10 cellular contexts compared by ENCODE assay signal in the genomic region with DNA sequence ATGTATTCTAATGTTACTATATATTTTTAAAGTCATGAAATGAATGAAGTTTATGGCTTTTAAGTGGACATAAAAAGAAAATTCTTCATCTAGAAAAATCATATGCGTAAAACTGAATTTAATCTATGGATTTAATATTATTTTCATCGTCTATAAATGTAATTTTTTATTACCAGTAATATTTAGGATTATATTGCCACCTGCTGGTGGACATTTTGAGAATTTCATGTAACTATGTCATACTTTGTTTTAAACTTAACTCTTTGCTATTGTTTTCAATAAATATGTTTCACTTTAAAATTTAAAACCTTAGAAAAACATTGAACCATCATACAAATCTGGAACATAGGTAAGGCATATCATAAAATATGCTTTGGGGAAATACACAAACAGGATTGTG.
A peak's percentile ranks its signal among the peaks of the same experiment; 100 is the strongest.
DNase-seq lines count a peak whose midpoint lies in the region; ATAC-seq and TF ChIP-seq lines count a peak whose summit lies in the region.
"Had no signal": no experiment of that assay in that cellular context is flagged by ENCODE, and none has a peak within 500 bp of the region (broad histone marks: within the 10 kb centered on the region; RNA-seq: fewer than 3 reads in every experiment).

No MANE protein-coding gene starts in this region.

- H3K4me3 ChIP-seq in cardiac muscle cell = no peak overlapping the region
- no peak overlapping the region for H3K4me3 ChIP-seq in SU-DHL-6 (ENCODE audit: insufficient read depth, low read length, poor library complexity, severe bottlenecking)
- no peak overlapping the region for H3K4me3 ChIP-seq in gastroesophageal sphincter
- H3K4me3 ChIP-seq: SK-N-MC had no signal

- no peak for TF ChIP-seq POLR2A in gastroesophageal sphincter (IDR thresholded peaks at IDR 0.05)

- 7 to 17% methylated on average over 2 of the region's 2 CpGs for WGBS in gastroesophageal sphincter (ENCODE audit: low coverage in 1 of 2), 2 donors

- no peak overlapping the region for H3K9ac ChIP-seq in SU-DHL-6 (ENCODE audit: low read length)

- no peak overlapping the region for H3K27ac ChIP-seq in cardiac muscle cell
- H3K27ac ChIP-seq in SU-DHL-6 (ENCODE audit: low read depth, low read length) = no peak overlapping the region
- no peak overlapping the region for H3K27ac ChIP-seq in gastroesophageal sphincter
- H3K27ac ChIP-seq: SK-N-MC had no signal

- H3K27me3 ChIP-seq in cardiac muscle cell = no peaks in the 10 kb centered on the region
- no peaks in the 10 kb centered on the region for H3K27me3 ChIP-seq in SU-DHL-6 (ENCODE audit: low read length)
- no peaks in the 10 kb centered on the region for H3K27me3 ChIP-seq in gastroesophageal sphincter

- no peaks in the 10 kb centered on the region for H3K4me1 ChIP-seq in cardiac muscle cell (ENCODE audit: low read depth)
- H3K4me1 ChIP-seq in gastroesophageal sphincter = no peaks in the 10 kb centered on the region

- no peaks in the 10 kb centered on the region for H3K9me2 ChIP-seq in SU-DHL-6 (replicated peaks; ENCODE audit: insufficient read depth, low read length)

- no peaks in the 10 kb centered on the region for H3K9me3 ChIP-seq in cardiac muscle cell (ENCODE audit: low read depth)
- no peaks in the 10 kb centered on the region for H3K9me3 ChIP-seq in SU-DHL-6 (ENCODE audit: insufficient read depth, low read length)
- H3K9me3 ChIP-seq in gastroesophageal sphincter = no peaks in the 10 kb centered on the region

- H3K27me3 Mint-ChIP-seq in type B pancreatic cell = no peaks in the 10 kb centered on the region

- H3K36me3 ChIP-seq in cardiac muscle cell (no peaks in the 10 kb centered on the region), SU-DHL-6 (ENCODE audit: low read length) (no peaks in the 10 kb centered on the region), gastroesophageal sphincter (no peaks in the 10 kb centered on the region)

- H3F3A ChIP-seq in SU-DHL-6 (ENCODE audit: insufficient read depth) = no peaks in the 10 kb centered on the region

- H3K36me3 Mint-ChIP-seq in type B pancreatic cell = no peaks in the 10 kb centered on the region
- no peaks in the 10 kb centered on the region for H3K36me3 Mint-ChIP-seq in activated naive CD4-positive, alpha-beta T cell treated with anti-CD3 and anti-CD28 coated beads, Interleukin-2, amount 50 U/mL, for 72 hours

- no peak overlapping the region for H3K27ac Mint-ChIP-seq in type B pancreatic cell
- no peak overlapping the region for H3K27ac Mint-ChIP-seq in activated naive CD4-positive, alpha-beta T cell treated with anti-CD3 and anti-CD28 coated beads, Interleukin-2, amount 50 U/mL, for 72 hours
- H3K27ac Mint-ChIP-seq: activated T-cell treated with anti-CD3 and anti-CD28 coated beads, Interleukin-2, amount 50 U/mL, for 72 hours had no signal

- no peak overlapping the region for H3K4me3 Mint-ChIP-seq in type B pancreatic cell
- H3K4me3 Mint-ChIP-seq: activated T-cell treated with anti-CD3 and anti-CD28 coated beads, Interleukin-2, amount 50 U/mL, for 72 hours had no signal

- intact Hi-C loops in cardiac septum (cut with DNase I) = loop anchor here (5.0 kb wide), 1 partner anchor 391 kb away; no protein-coding TSS in a partner anchor

- no peak overlapping the region for H2AFZ ChIP-seq in SU-DHL-6 (ENCODE audit: low read depth, low read length, severe bottlenecking)

- no peak for ATAC-seq in gastroesophageal sphincter
- no peak for ATAC-seq in activated naive CD4-positive, alpha-beta T cell treated with anti-CD3 and anti-CD28 coated beads, Interleukin-2, amount 50 U/mL, for 72 hours
- ATAC-seq: activated T-cell treated with anti-CD3 and anti-CD28 coated beads, Interleukin-2, amount 50 U/mL, for 72 hours had no signal

- no peaks in the 10 kb centered on the region for H3K4me1 Mint-ChIP-seq in type B pancreatic cell (ENCODE audit: unreplicated experiment)

- TF ChIP-seq EP300 in gastroesophageal sphincter (IDR thresholded peaks at IDR 0.05) = no peak

- DNase-seq in cardiac muscle cell (ENCODE audit: low read depth in 1 of 2, low spot score in 1 of 2) = peak; percentile 32 to 35
- no peak for DNase-seq in cardiac septum (ENCODE audit: low spot score)
- no peak for DNase-seq in type B pancreatic cell (ENCODE audit: extremely low spot score, unreplicated experiment)
- DNase-seq in H4 (ENCODE audit: low spot score) = no peak
- no peak for DNase-seq in COLO668 (lab: John Stamatoyannopoulos, UW; ENCODE audit: unreplicated experiment)
- no peak for DNase-seq in activated naive CD4-positive, alpha-beta T cell treated with anti-CD3 and anti-CD28 coated beads, Interleukin-2, amount 50 U/mL, for 72 hours (ENCODE audit: low spot score in 2 of 2)
- DNase-seq: activated T-cell treated with anti-CD3 and anti-CD28 coated beads, Interleukin-2, amount 50 U/mL, for 72 hours had no signal

- peak; percentile 36 for TF ChIP-seq CTCF in cardiac muscle cell (IDR thresholded peaks at IDR 0.05; ENCODE audit: low read depth, low read length)
- TF ChIP-seq CTCF in SU-DHL-6 (IDR thresholded peaks at IDR 0.05; ENCODE audit: insufficient read depth, low read length, poor library complexity, severe bottlenecking) = peak; percentile 34
- peak; percentile 14 to 44 (median 40) for TF ChIP-seq CTCF in gastroesophageal sphincter (IDR thresholded peaks at IDR 0.05)
- peak; percentile 80 for TF ChIP-seq CTCF in type B pancreatic cell (conservative IDR thresholded peaks at IDR 0.05)

- no peaks in the 10 kb centered on the region for H4K20me1 ChIP-seq in SU-DHL-6 (ENCODE audit: low read depth, low read length)

- H3K9me3 Mint-ChIP-seq in type B pancreatic cell = no peaks in the 10 kb centered on the region
- no peaks in the 10 kb centered on the region for H3K9me3 Mint-ChIP-seq in activated naive CD4-positive, alpha-beta T cell treated with anti-CD3 and anti-CD28 coated beads, Interleukin-2, amount 50 U/mL, for 72 hours
- H3K9me3 Mint-ChIP-seq: activated T-cell treated with anti-CD3 and anti-CD28 coated beads, Interleukin-2, amount 50 U/mL, for 72 hours had no signal

- no peak overlapping the region for H3K4me2 ChIP-seq in SU-DHL-6 (ENCODE audit: low read depth, low read length, poor library complexity, severe bottlenecking)

- no peaks in the 10 kb centered on the region for H3K79me2 ChIP-seq in SU-DHL-6 (ENCODE audit: insufficient read depth, low read length)

Comparison
In these comparisons a context has a peak if more than half of its experiments do, and no peak if none do; other contexts are left out.
1. DNase-seq: peak in cardiac muscle cell (2 of 2); none in cardiac septum (single experiment), type B pancreatic cell (single experiment), H4 (single experiment), COLO668 (single experiment) and activated naive CD4-positive, alpha-beta T cell treated with anti-CD3 and anti-CD28 coated beads, Interleukin-2, amount 50 U/mL, for 72 hours (0 of 2).
2. Peak in every context shown above with its lines, with median percentiles within 50 percentile points of each other: CTCF ChIP-seq.